10 cellular contexts compared by ENCODE assay signal in genomic region chr3:30893678-30894325, GRCh38. TPM values are rescaled to one million over a fixed set of nuclear protein-coding genes. Genes with fewer than 3 reads are reported as not detected.
DNase-seq lines count a peak whose midpoint lies in the region; ATAC-seq, FAIRE-seq and TF ChIP-seq lines count a peak whose summit lies in the region.
"Had no signal": no experiment of that assay in that cellular context is flagged by ENCODE, and none has a peak within 500 bp of the region (broad histone marks: within the 10 kb centered on the region; RNA-seq: fewer than 3 reads in every experiment).

No MANE protein-coding gene starts in this region.

- TF ChIP-seq CTCF in AG09309 (IDR thresholded peaks at IDR 0.05; ENCODE audit: control insufficient read depth, insufficient read depth, low read depth, low read length, missing control alignments) (no peak), HFFc6 (IDR thresholded peaks at IDR 0.05) (no peak), breast epithelium (IDR thresholded peaks at IDR 0.05) (no peak), nephron (IDR thresholded peaks at IDR 0.05; ENCODE audit: unreplicated experiment in 3 of 3) (no peak), GM13977 (IDR thresholded peaks at IDR 0.05; ENCODE audit: extremely low read depth, insufficient read depth, missing control alignments) (no peak)

- H3K27me3 Mint-ChIP-seq in HFFc6 (ENCODE audit: insufficient read depth) = peaks cover 20% of the 10 kb centered on the region
- H3K27me3 Mint-ChIP-seq in nephron (ENCODE audit: low read depth) = peaks cover 43% of the 10 kb centered on the region

- H3K27ac ChIP-seq in breast epithelium = no peak overlapping the region

- in situ Hi-C loops in GM13977 (cut with MboI; ENCODE audit: low pct_unique_long_range_greater_than_20kb, low sequenced_read_pairs, unreplicated experiment) = no loop called here

- no peaks in the 10 kb centered on the region for H3K36me3 Mint-ChIP-seq in HFFc6 (ENCODE audit: low read depth)
- no peaks in the 10 kb centered on the region for H3K36me3 Mint-ChIP-seq in nephron (ENCODE audit: low read depth)

- H3K4me1 Mint-ChIP-seq in HFFc6 (ENCODE audit: low read depth) = peaks cover 15% of the 10 kb centered on the region
- peaks cover 5% of the 10 kb centered on the region for H3K4me1 Mint-ChIP-seq in nephron

- H3K4me1 ChIP-seq in breast epithelium = no peaks in the 10 kb centered on the region

- peak overlapping the region; percentile 58; the same call in 1 of the 2 replicates for H3K4me3 ChIP-seq in AG09309 (ENCODE audit: control insufficient read depth, low read depth, low read length)
- peak overlapping the region; percentile 59 to 69 (median 59) for H3K4me3 ChIP-seq in breast epithelium

- H3K27ac Mint-ChIP-seq in HFFc6 (no peak overlapping the region), nephron (peak overlapping the region in 2 of 3 experiments; percentile 39 to 50)

- no peaks in the 10 kb centered on the region for H3K9me3 Mint-ChIP-seq in HFFc6
- no peaks in the 10 kb centered on the region for H3K9me3 Mint-ChIP-seq in nephron

- intact Hi-C loops in breast epithelium (cut with DNase I; ENCODE audit: low total_unique reads) = no loop called here

- TF ChIP-seq POLR2A in breast epithelium (IDR thresholded peaks at IDR 0.05) (no peak), GM12892 (IDR thresholded peaks at IDR 0.05; ENCODE audit: low read depth, low read length) (no peak)

- no peak for FAIRE-seq in GM12892 (lab: Jason Lieb, UNC)

- no peak for ATAC-seq in HG03565 (IDR thresholded peaks at IDR 0.05; ENCODE audit: unreplicated experiment)
- ATAC-seq in GM19397 (IDR thresholded peaks at IDR 0.05; ENCODE audit: unreplicated experiment) = no peak

- peaks cover 0 to 19% of the 10 kb centered on the region in 2 donors for H3K27me3 ChIP-seq in breast epithelium

- peak overlapping the region; percentile 86 for H3K4me3 Mint-ChIP-seq in HFFc6
- H3K4me3 Mint-ChIP-seq in nephron = peak overlapping the region; percentile 77 to 87 (median 85)

- no peaks in the 10 kb centered on the region for H3K36me3 ChIP-seq in breast epithelium

- H3K9me3 ChIP-seq in breast epithelium = no peaks in the 10 kb centered on the region

- DNase-seq in AG09309 (ENCODE audit: low read depth) (no peak), HFFc6 (no peak), breast epithelium (ENCODE audit: low spot score in 2 of 2) (no peak), GM12892 (ENCODE audit: insufficient read length) (no peak), GM13977 (ENCODE audit: low spot score) (no peak)

RNA-seq across cellular contexts. Expression of gene GADL1, which starts 0.7 kb away (rescaled TPM):
- not detected for total RNA-seq in HFFc6 (2021; fragmentation: NEBNext Ultra II Directional; extraction: Animal tissue kit (Norgen Biotek cat#: 25700))
- not detected for total RNA-seq in breast epithelium
- polyA plus RNA-seq in GM12892 (2012; ENCODE audit: missing spikeins) = not detected
- total RNA-seq: M059J, subcutaneous adipose tissue had no signal
